In genomic region chr2:7190587-7191320, GRCh38 we compare ENCODE assay signal across 1 cellular context.
TF ChIP-seq lines count a peak whose summit lies in the region.

No MANE protein-coding gene starts in this region.

TF ChIP-seq in H1, 55 proteins besides CTCF, POLR2A, EP300 and RAD21:
- TF ChIP-seq RNF2 (IDR thresholded peaks at IDR 0.05; ENCODE audit: borderline replicate concordance, low read depth, low read length, missing control alignments, poor library complexity, severe bottlenecking) (no peak), NANOG (IDR thresholded peaks at IDR 0.05; ENCODE audit: insufficient read depth, low read depth, low read length, poor library complexity, severe bottlenecking) (peak; percentile 24), CREB1 (IDR thresholded peaks at IDR 0.05) (0 out of 2 replicates have a peak, but pooled peaks have one; percentile 13)
TF ChIP-seq in H1: peak in this region for 2.
